ENCODE assay signal across 8 cellular contexts in genomic region chr11:12110201-12110713, GRCh38. TPM values are rescaled to one million over a fixed set of nuclear protein-coding genes. Genes with fewer than 3 reads are reported as not detected.
DNase-seq lines count a peak whose midpoint lies in the region; ATAC-seq and TF ChIP-seq lines count a peak whose summit lies in the region.

Gene MICAL2, plus strand, starts transcription at chr11:12110590. Its CDS starts 51,566 bp downstream, at chr11:12162156.

- no peaks in the 10 kb centered on the region for H3K9me3 ChIP-seq in Peyer's patch
- H3K9me3 ChIP-seq in esophagus muscularis mucosa, result no peaks in the 10 kb centered on the region

- H3K27me3 ChIP-seq in Peyer's patch, result no peaks in the 10 kb centered on the region
- H3K27me3 ChIP-seq in esophagus muscularis mucosa, result no peaks in the 10 kb centered on the region

- H3K4me3 ChIP-seq in Peyer's patch, result peak within 1 kb of the TSS; percentile 59 to 79 (median 63)
- peak within 1 kb of the TSS; percentile 65 to 97 (median 88) for H3K4me3 ChIP-seq in esophagus muscularis mucosa

- H3K27ac Mint-ChIP-seq in IgD-negative memory B cell, result peak within 1 kb of the TSS in 1 of 3 donors; percentile 96
- H3K27ac Mint-ChIP-seq in activated T-cell treated with anti-CD3 and anti-CD28 coated beads, Interleukin-2, amount 50 U/mL, for 72 hours, result peak within 1 kb of the TSS; percentile 83

- TF ChIP-seq CTCF in Peyer's patch (IDR thresholded peaks at IDR 0.05) (peak in 1 of 6 experiments; percentile 13), esophagus muscularis mucosa (IDR thresholded peaks at IDR 0.05) (no peak)

- peak; percentile 97 for ATAC-seq in GM21619 (IDR thresholded peaks at IDR 0.05; ENCODE audit: unreplicated experiment)
- peak; percentile 93 to 94 for ATAC-seq in activated T-cell treated with anti-CD3 and anti-CD28 coated beads, Interleukin-2, amount 50 U/mL, for 72 hours (replicated peaks in 1 of 2)

- H3K27ac ChIP-seq in Peyer's patch (peak within 1 kb of the TSS; percentile 71 to 96 (median 86)), esophagus muscularis mucosa (replicated peaks in 1 of 4) (peak within 1 kb of the TSS; percentile 92 to 98 (median 97))

- H3K4me1 ChIP-seq in Peyer's patch, result peaks cover 0 to 34% (median 5%) of the 10 kb centered on the region in 4 donors
- H3K4me1 ChIP-seq in esophagus muscularis mucosa, result peaks cover 27 to 54% (median 51%) of the 10 kb centered on the region in 4 donors

- H3K36me3 ChIP-seq in Peyer's patch (no peaks in the 10 kb centered on the region), esophagus muscularis mucosa (no peaks in the 10 kb centered on the region)

- H3K4me3 Mint-ChIP-seq in IgD-negative memory B cell, result peak within 1 kb of the TSS; percentile 50 to 92 (median 80)
- peak within 1 kb of the TSS; percentile 85 to 99 for H3K4me3 Mint-ChIP-seq in activated T-cell treated with anti-CD3 and anti-CD28 coated beads, Interleukin-2, amount 50 U/mL, for 72 hours

- no peak for TF ChIP-seq EP300 in esophagus muscularis mucosa (IDR thresholded peaks at IDR 0.05)

- no peaks in the 10 kb centered on the region for H3K9me3 Mint-ChIP-seq in IgD-negative memory B cell
- H3K9me3 Mint-ChIP-seq in activated T-cell treated with anti-CD3 and anti-CD28 coated beads, Interleukin-2, amount 50 U/mL, for 72 hours, result no peaks in the 10 kb centered on the region

- peak; percentile 94 for DNase-seq in DMS 273 (lab: John Stamatoyannopoulos, UW; ENCODE audit: unreplicated experiment)
- peak; percentile 55 to 96 (median 93) for DNase-seq in Peyer's patch
- peak; percentile 93 to 94 for DNase-seq in activated T-cell treated with anti-CD3 and anti-CD28 coated beads, Interleukin-2, amount 50 U/mL, for 72 hours
- DNase-seq in esophagus muscularis mucosa (ENCODE audit: extremely low spot score), result peak; percentile 95
- DNase-seq in myocyte (ENCODE audit: low read depth), result peak; percentile 90
- peak; percentile 53 to 84 for DNase-seq in stimulated activated CD8-positive, alpha-beta memory T cell treated with anti-CD3 and anti-CD28 coated beads, Interleukin-7, amount 100 ng/mL, for 4 hours (ENCODE audit: low read depth in 2 of 2)

- intact Hi-C loops in esophagus muscularis mucosa (cut with DNase I), result loop anchor here (5.0 kb wide), 1 partner anchor 127 kb away; no protein-coding TSS in a partner anchor

- under 1% methylated on average over 38 of the region's 56 CpGs for WGBS in esophagus muscularis mucosa

- TF ChIP-seq POLR2A in Peyer's patch (IDR thresholded peaks at IDR 0.05), result peak; percentile 79 to 83
- no peak for TF ChIP-seq POLR2A in esophagus muscularis mucosa (IDR thresholded peaks at IDR 0.05; ENCODE audit: low read depth)

- H3K4me1 Mint-ChIP-seq in IgD-negative memory B cell, result peaks cover 3 to 14% (median 6%) of the 10 kb centered on the region in 3 donors
- H3K4me1 Mint-ChIP-seq in activated T-cell treated with anti-CD3 and anti-CD28 coated beads, Interleukin-2, amount 50 U/mL, for 72 hours (ENCODE audit: low read depth), result peaks cover 74% of the 10 kb centered on the region

- no peaks in the 10 kb centered on the region for H3K36me3 Mint-ChIP-seq in IgD-negative memory B cell
- peaks cover 0 to 5% of the 10 kb centered on the region in 2 donors for H3K36me3 Mint-ChIP-seq in activated T-cell treated with anti-CD3 and anti-CD28 coated beads, Interleukin-2, amount 50 U/mL, for 72 hours (ENCODE audit: insufficient read depth in 2 of 2)

- H3K27me3 Mint-ChIP-seq in IgD-negative memory B cell, result peaks cover 9% of the 10 kb centered on the region
- no peaks in the 10 kb centered on the region for H3K27me3 Mint-ChIP-seq in activated T-cell treated with anti-CD3 and anti-CD28 coated beads, Interleukin-2, amount 50 U/mL, for 72 hours (ENCODE audit: low read depth)

RNA-seq across cellular contexts. Expression of gene MICAL2, which starts in this region (rescaled TPM):
- polyA plus RNA-seq in IgD-negative memory B cell, result 0.84 TPM
- total RNA-seq in Peyer's patch (100 to 1,000 TPM; 109 to 197 (median 183) TPM), esophagus muscularis mucosa (100 to 1,000 TPM; 195 to 499 (median 259) TPM), myocyte (14.7 TPM in 2 replicates)
- total RNA-seq in activated T-cell treated with anti-CD3 and anti-CD28 coated beads, Interleukin-2, amount 50 U/mL, for 72 hours, result 100 to 1,000 TPM; 227 to 322 TPM
- 179 TPM for polyA plus RNA-seq in myocyte (2012)

Comparison
In these comparisons a context has a peak if more than half of its experiments do, and no peak if none do; other contexts are left out.
1. Peak in every context shown above with its lines: DNase-seq, ATAC-seq, H3K4me3 ChIP-seq and H3K27ac ChIP-seq.